13 cellular contexts compared by ENCODE assay signal in genomic region chr17:9150407-9151090, GRCh38.
DNase-seq lines count a peak whose midpoint lies in the region; ATAC-seq and TF ChIP-seq lines count a peak whose summit lies in the region.
"Had no signal": no experiment of that assay in that cellular context is flagged by ENCODE, and none has a peak within 500 bp of the region (broad histone marks: within the 10 kb centered on the region; RNA-seq: fewer than 3 reads in every experiment).

No MANE protein-coding gene starts in this region.

- H3K27ac ChIP-seq in body of pancreas (peak overlapping the region in 3 of 4 donors; percentile 48 to 58 (median 55)), smooth muscle cell (ENCODE audit: low read depth) (no peak overlapping the region), A673 (ENCODE audit: low read depth, low read length, poor library complexity, severe bottlenecking) (no peak overlapping the region)

- H3K79me2 ChIP-seq in smooth muscle cell (ENCODE audit: low read depth) = no peaks in the 10 kb centered on the region

- H3K4me2 ChIP-seq in smooth muscle cell = peak overlapping the region; percentile 7

- H3K9ac ChIP-seq in smooth muscle cell (ENCODE audit: low read depth) = no peak overlapping the region

- H3K4me3 ChIP-seq in body of pancreas = no peak overlapping the region
- no peak overlapping the region for H3K4me3 ChIP-seq in smooth muscle cell
- H3K4me3 ChIP-seq in A673 (ENCODE audit: low read depth, low read length, poor library complexity, severe bottlenecking) = no peak overlapping the region

- H3K27me3 ChIP-seq in body of pancreas (no peaks in the 10 kb centered on the region), smooth muscle cell (ENCODE audit: low read depth) (peaks cover 21% of the 10 kb centered on the region), A673 (replicated peaks; ENCODE audit: insufficient read depth, low read depth, low read length, poor library complexity) (no peaks in the 10 kb centered on the region)

- H3K4me1 ChIP-seq in body of pancreas (no peaks in the 10 kb centered on the region), smooth muscle cell (ENCODE audit: low read depth) (peaks cover 14% of the 10 kb centered on the region), A673 (ENCODE audit: insufficient read depth, low read length, poor library complexity, severe bottlenecking) (no peaks in the 10 kb centered on the region)

- intact Hi-C loops in body of pancreas (cut with DNase I) = no loop called here
- intact Hi-C loops in A673 (cut with micrococcal nuclease; ENCODE audit: unreplicated experiment) = no loop called here

- BruUV-seq in A673 (replicated peaks; lab: Mats Ljungman, UMichigan) = no TSS peak

- H4K20me1 ChIP-seq in smooth muscle cell (ENCODE audit: low read depth) = no peaks in the 10 kb centered on the region

- TF ChIP-seq POLR2A in body of pancreas (IDR thresholded peaks at IDR 0.05) = no peak

- peak overlapping the region; percentile 7 for H2AFZ ChIP-seq in smooth muscle cell (ENCODE audit: low read depth)

- H3F3A ChIP-seq in smooth muscle cell (ENCODE audit: low read depth) = no peaks in the 10 kb centered on the region

- POLR2A ChIA-PET in A673 (lab: Charles Lee; ENCODE audit: low non-redundant PET) = no interaction called here

- WGBS in body of pancreas, 2 donors = 72 to 75% methylated on average over 26 of the region's 26 CpGs
- WGBS in smooth muscle cell (ENCODE audit: low lambda C conversion rate) = 57% methylated on average over 26 of the region's 26 CpGs

- TF ChIP-seq CTCF in body of pancreas (IDR thresholded peaks at IDR 0.05) (no peak), smooth muscle cell (IDR thresholded peaks at IDR 0.05; ENCODE audit: borderline replicate concordance, insufficient read depth, poor library complexity, severe bottlenecking) (no peak), A673 (conservative IDR thresholded peaks at IDR 0.05; ENCODE audit: low read depth, low read length) (no peak)

- no peaks in the 10 kb centered on the region for H3K36me3 ChIP-seq in body of pancreas (replicated peaks in 1 of 2; ENCODE audit: insufficient read depth in 1 of 2, low read depth in 2 of 2)
- no peaks in the 10 kb centered on the region for H3K36me3 ChIP-seq in smooth muscle cell (ENCODE audit: low read depth)
- no peaks in the 10 kb centered on the region for H3K36me3 ChIP-seq in A673 (ENCODE audit: insufficient read depth, low read length, poor library complexity, severe bottlenecking)

- DNase-seq in GM03348 (ENCODE audit: low spot score) (peak; percentile 69), body of pancreas (no peak), iris pigment epithelial cell (ENCODE audit: low read depth) (peak; percentile 73), smooth muscle cell (lab: John Stamatoyannopoulos, UW; ENCODE audit: unreplicated experiment) (no peak), A673 (ENCODE audit: low spot score) (no peak), NCI-H345 treated with DMSO at 0.1 percent for 48 hours (lab: John Stamatoyannopoulos, UW; ENCODE audit: unreplicated experiment) (no peak), foreskin melanocyte (no peak), T1000 (lab: John Stamatoyannopoulos, UW) (no peak)
- DNase-seq: activated CD4-positive, alpha-beta memory T cell treated with anti-CD3 and anti-CD28 coated beads, Interleukin-2, amount 10 ng/mL, durations not matched to agents 7 days and 5 days; AML-193; DMS153; stimulated activated CD4-positive, alpha-beta T cell treated with anti-CD3 and anti-CD28 coated beads, Interleukin-12 subunit alpha, Interleukin-12 subunit beta, amount 100 ng/mL, for 4 hours had no signal

- H3K9me3 ChIP-seq in body of pancreas = no peaks in the 10 kb centered on the region
- no peaks in the 10 kb centered on the region for H3K9me3 ChIP-seq in smooth muscle cell (replicated peaks; ENCODE audit: low read depth)
- no peaks in the 10 kb centered on the region for H3K9me3 ChIP-seq in A673 (ENCODE audit: low read depth, low read length, poor library complexity, severe bottlenecking)

- CTCF ChIA-PET in A673 (lab: Charles Lee) = no interaction called here

- no peak for ATAC-seq in body of pancreas
- ATAC-seq: activated T-helper 17 cell treated with anti-CD3 and anti-CD28 coated beads, Interleukin-2, amount 50 U/mL, for 72 hours had no signal

Comparison
In these comparisons a context has a peak if more than half of its experiments do, and no peak if none do; other contexts are left out.
1. DNase-seq: peak in GM03348 (single experiment) and iris pigment epithelial cell (single experiment); none in body of pancreas (0 of 4), smooth muscle cell (single experiment), A673 (single experiment), NCI-H345 treated with DMSO at 0.1 percent for 48 hours (single experiment), foreskin melanocyte (single experiment) and T1000 (single experiment).
2. H3K27ac ChIP-seq: peak in body of pancreas (3 of 4); none in smooth muscle cell (single experiment) and A673 (single experiment).